In genomic region chr4:75432683-75433082, GRCh38 we compare ENCODE assay signal across 10 cellular contexts.
DNase-seq lines count a peak whose midpoint lies in the region; ATAC-seq and TF ChIP-seq lines count a peak whose summit lies in the region.
"Had no signal": no experiment of that assay in that cellular context is flagged by ENCODE, and none has a peak within 500 bp of the region (broad histone marks: within the 10 kb centered on the region; RNA-seq: fewer than 3 reads in every experiment).

No MANE protein-coding gene starts in this region.

- H3K4me1 ChIP-seq in iPS DF 6.9 (ENCODE audit: control insufficient read depth, insufficient read depth, low read length) (no peaks in the 10 kb centered on the region), uterus (no peaks in the 10 kb centered on the region)
- H3K4me1 ChIP-seq: lower lobe of right lung had no signal

- DNase-seq in DMS 273 treated with DMSO at 0.1 percent for 48 hours (lab: John Stamatoyannopoulos, UW), result peak; percentile 6
- peak; percentile 10 for DNase-seq in HFFc6
- peak; percentile 1 for DNase-seq in SK-N-DZ (ENCODE audit: low spot score)
- peak; percentile 37 for DNase-seq in iPS DF 6.9 (ENCODE audit: low read depth, low spot score)
- no peak for DNase-seq in activated CD4-positive, alpha-beta T cell treated with anti-CD3 and anti-CD28 coated beads for 1 hour
- DNase-seq in uterus, result no peak
- DNase-seq: lower lobe of right lung had no signal

- intact Hi-C loops in uterus (cut with DNase I; ENCODE audit: low total_unique reads), result no loop called here

- no peaks in the 10 kb centered on the region for H3K9me3 Mint-ChIP-seq in HFFc6

- TF ChIP-seq CTCF in HFFc6 (IDR thresholded peaks at IDR 0.05) (peak; percentile 55), uterus (IDR thresholded peaks at IDR 0.05) (no peak)

- H3K4me3 ChIP-seq in iPS DF 6.9 (ENCODE audit: low read length), result no peak overlapping the region
- H3K4me3 ChIP-seq in uterus, result no peak overlapping the region
- H3K4me3 ChIP-seq: lower lobe of right lung had no signal

- H3K27me3 Mint-ChIP-seq in HFFc6 (ENCODE audit: insufficient read depth), result peaks cover under 1% of the 10 kb centered on the region; the same call in 1 of the 2 replicates

- H3K27ac Mint-ChIP-seq in HFFc6, result no peak overlapping the region
- H3K27ac Mint-ChIP-seq: stimulated activated naive CD8-positive, alpha-beta T cell treated with anti-CD3 and anti-CD28 coated beads, Interleukin-15, Interleukin-2, amounts not matched to agents 100 ng/mL and 50 ng/mL, for 24 hours had no signal

- H3K36me3 Mint-ChIP-seq in HFFc6 (ENCODE audit: low read depth), result no peaks in the 10 kb centered on the region

- ATAC-seq in GM21737 (IDR thresholded peaks at IDR 0.05; ENCODE audit: unreplicated experiment) (no peak), HG02798 (IDR thresholded peaks at IDR 0.05; ENCODE audit: poor library complexity, unreplicated experiment) (no peak)

- no peak overlapping the region for H3K4me3 Mint-ChIP-seq in HFFc6
- H3K4me3 Mint-ChIP-seq: stimulated activated naive CD8-positive, alpha-beta T cell treated with anti-CD3 and anti-CD28 coated beads, Interleukin-15, Interleukin-2, amounts not matched to agents 100 ng/mL and 50 ng/mL, for 24 hours had no signal

- H3K27ac ChIP-seq in iPS DF 6.9 (ENCODE audit: low read length) (no peak overlapping the region), uterus (no peak overlapping the region)
- H3K27ac ChIP-seq: lower lobe of right lung had no signal

- H3K27me3 ChIP-seq in iPS DF 6.9 (ENCODE audit: control insufficient read depth, insufficient read depth, low read length) (no peaks in the 10 kb centered on the region), uterus (no peaks in the 10 kb centered on the region)

- H3K9me3 ChIP-seq in iPS DF 6.9 (ENCODE audit: control insufficient read depth, insufficient read depth, low read length) (no peaks in the 10 kb centered on the region), uterus (no peaks in the 10 kb centered on the region)
- H3K9me3 ChIP-seq: lower lobe of right lung had no signal

- H3K36me3 ChIP-seq in iPS DF 6.9 (ENCODE audit: control insufficient read depth, insufficient read depth, low read length) (no peaks in the 10 kb centered on the region), uterus (no peaks in the 10 kb centered on the region)
- H3K36me3 ChIP-seq: lower lobe of right lung had no signal

- H3K4me1 Mint-ChIP-seq in HFFc6 (ENCODE audit: low read depth), result no peaks in the 10 kb centered on the region

- no peak for TF ChIP-seq POLR2A in uterus (IDR thresholded peaks at IDR 0.05)

Comparison
In these comparisons a context has a peak if more than half of its experiments do, and no peak if none do; other contexts are left out.
1. DNase-seq: peak in DMS 273 treated with DMSO at 0.1 percent for 48 hours (single experiment), HFFc6 (single experiment), SK-N-DZ (single experiment) and iPS DF 6.9 (single experiment); none in activated CD4-positive, alpha-beta T cell treated with anti-CD3 and anti-CD28 coated beads for 1 hour (single experiment) and uterus (0 of 2).